In the genomic region with DNA sequence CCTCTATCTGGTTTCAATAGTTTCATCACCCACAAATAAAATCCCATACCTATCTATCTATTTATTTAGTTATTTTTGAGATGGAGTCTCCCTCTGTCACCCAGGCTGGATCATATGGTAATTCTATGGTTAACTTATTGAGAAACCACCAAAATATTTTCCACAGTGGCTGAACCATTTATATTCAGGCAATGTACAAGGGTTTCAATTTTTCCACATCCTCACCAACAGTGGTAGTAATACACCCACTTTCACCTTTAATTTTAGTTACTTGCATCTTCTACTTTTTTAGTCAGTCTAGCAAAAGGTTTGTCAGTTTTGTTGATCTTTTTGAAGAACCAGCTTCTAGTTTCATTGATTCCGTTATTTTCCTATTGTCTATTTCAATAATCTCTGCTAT, we compare ENCODE assay signal across 16 cellular contexts. TPM values are rescaled to one million over a fixed set of nuclear protein-coding genes. Genes with fewer than 3 reads are reported as not detected.
DNase-seq lines count a peak whose midpoint lies in the region; ATAC-seq lines count a peak whose summit lies in the region.
"Had no signal": no experiment of that assay in that cellular context is flagged by ENCODE, and none has a peak within 500 bp of the region (broad histone marks: within the 10 kb centered on the region; RNA-seq: fewer than 3 reads in every experiment).

No MANE protein-coding gene starts in this region.

- H3K36me3 Mint-ChIP-seq in activated T-helper 17 cell treated with anti-CD3 and anti-CD28 coated beads, Interleukin-2, amount 50 U/mL, for 72 hours (ENCODE audit: low read depth): no peaks in the 10 kb centered on the region
- H3K36me3 Mint-ChIP-seq in stimulated activated memory B cell treated with anti-CD40 and anti-IgM and Interleukin-4, amounts not matched to agents 10 μg/mL and 1 μg/mL and 100 μg/mL, for 72 hours: no peaks in the 10 kb centered on the region

- no peaks in the 10 kb centered on the region for H3K27me3 ChIP-seq in effector memory CD4-positive, alpha-beta T cell (replicated peaks; ENCODE audit: control insufficient read depth, insufficient read depth, low read length, poor library complexity, severe bottlenecking)

- H3K4me1 ChIP-seq in effector memory CD4-positive, alpha-beta T cell (ENCODE audit: control insufficient read depth, insufficient read depth, low read length, poor library complexity, severe bottlenecking): no peaks in the 10 kb centered on the region
- H3K4me1 ChIP-seq: A549, Caco-2 had no signal

- H3K4me1 Mint-ChIP-seq in activated T-helper 17 cell treated with anti-CD3 and anti-CD28 coated beads, Interleukin-2, amount 50 U/mL, for 72 hours: no peaks in the 10 kb centered on the region
- H3K4me1 Mint-ChIP-seq in stimulated activated memory B cell treated with anti-CD40 and anti-IgM and Interleukin-4, amounts not matched to agents 10 μg/mL and 1 μg/mL and 100 μg/mL, for 72 hours: no peaks in the 10 kb centered on the region
- H3K4me1 Mint-ChIP-seq in stimulated activated naive CD8-positive, alpha-beta T cell treated with anti-CD3 and anti-CD28 coated beads, Interleukin-15, amount 100 ng/mL, for 72 hours: peaks cover 11% of the 10 kb centered on the region

- H3K4me3 Mint-ChIP-seq in activated T-helper 17 cell treated with anti-CD3 and anti-CD28 coated beads, Interleukin-2, amount 50 U/mL, for 72 hours: no peak overlapping the region
- no peak overlapping the region for H3K4me3 Mint-ChIP-seq in stimulated activated memory B cell treated with anti-CD40 and anti-IgM and Interleukin-4, amounts not matched to agents 10 μg/mL and 1 μg/mL and 100 μg/mL, for 72 hours
- H3K4me3 Mint-ChIP-seq in stimulated activated naive CD8-positive, alpha-beta T cell treated with anti-CD3 and anti-CD28 coated beads, Interleukin-15, amount 100 ng/mL, for 72 hours: no peak overlapping the region
- H3K4me3 Mint-ChIP-seq: CD4-positive, alpha-beta T cell; GM23338 had no signal

- no peak overlapping the region for H3K27ac Mint-ChIP-seq in activated T-helper 17 cell treated with anti-CD3 and anti-CD28 coated beads, Interleukin-2, amount 50 U/mL, for 72 hours
- H3K27ac Mint-ChIP-seq in stimulated activated memory B cell treated with anti-CD40 and anti-IgM and Interleukin-4, amounts not matched to agents 10 μg/mL and 1 μg/mL and 100 μg/mL, for 72 hours: no peak overlapping the region
- no peak overlapping the region for H3K27ac Mint-ChIP-seq in stimulated activated naive CD8-positive, alpha-beta T cell treated with anti-CD3 and anti-CD28 coated beads, Interleukin-15, amount 100 ng/mL, for 72 hours
- H3K27ac Mint-ChIP-seq: CD4-positive, alpha-beta T cell; GM23338 had no signal

- H3K9me3 ChIP-seq in effector memory CD4-positive, alpha-beta T cell (ENCODE audit: control insufficient read depth, low read length): no peaks in the 10 kb centered on the region
- H3K9me3 ChIP-seq: A549, Caco-2 had no signal

- H3K4me3 ChIP-seq in effector memory CD4-positive, alpha-beta T cell (ENCODE audit: insufficient read depth, low read depth, low read length, poor library complexity, severe bottlenecking): no peak overlapping the region
- H3K4me3 ChIP-seq: A549, GM23338 had no signal

- H3K9me3 Mint-ChIP-seq in activated T-helper 17 cell treated with anti-CD3 and anti-CD28 coated beads, Interleukin-2, amount 50 U/mL, for 72 hours: peaks cover 17% of the 10 kb centered on the region
- peaks cover 4% of the 10 kb centered on the region for H3K9me3 Mint-ChIP-seq in stimulated activated memory B cell treated with anti-CD40 and anti-IgM and Interleukin-4, amounts not matched to agents 10 μg/mL and 1 μg/mL and 100 μg/mL, for 72 hours
- peaks cover 18 to 20% of the 10 kb centered on the region in 2 donors for H3K9me3 Mint-ChIP-seq in stimulated activated naive CD8-positive, alpha-beta T cell treated with anti-CD3 and anti-CD28 coated beads, Interleukin-15, amount 100 ng/mL, for 72 hours
- H3K9me3 Mint-ChIP-seq: GM23338 had no signal

- DNase-seq in activated CD4-positive, CD25-positive, alpha-beta regulatory T cell (lab: John Stamatoyannopoulos, UW): no peak
- DNase-seq in stimulated activated naive CD8-positive, alpha-beta T cell treated with anti-CD3 and anti-CD28 coated beads, Interleukin-15, amount 100 ng/mL, for 72 hours: no peak
- no peak for DNase-seq in effector memory CD4-positive, alpha-beta T cell
- DNase-seq: AML-193; Caco-2; CD4-positive, alpha-beta T cell; HCEC 1CT had no signal

- H3K27me3 Mint-ChIP-seq in activated T-helper 17 cell treated with anti-CD3 and anti-CD28 coated beads, Interleukin-2, amount 50 U/mL, for 72 hours: no peaks in the 10 kb centered on the region
- no peaks in the 10 kb centered on the region for H3K27me3 Mint-ChIP-seq in stimulated activated memory B cell treated with anti-CD40 and anti-IgM and Interleukin-4, amounts not matched to agents 10 μg/mL and 1 μg/mL and 100 μg/mL, for 72 hours
- peaks cover 7% of the 10 kb centered on the region for H3K27me3 Mint-ChIP-seq in stimulated activated naive CD8-positive, alpha-beta T cell treated with anti-CD3 and anti-CD28 coated beads, Interleukin-15, amount 100 ng/mL, for 72 hours
- H3K27me3 Mint-ChIP-seq: CD4-positive, alpha-beta T cell had no signal

- ATAC-seq in activated CD4-positive, CD25-positive, alpha-beta regulatory T cell treated with anti-CD3 and anti-CD28 coated beads, Interleukin-2, amount 50 U/mL, for 24 hours: peak; percentile 25 to 48
- peak; percentile 37 for ATAC-seq in activated T-helper 17 cell treated with anti-CD3 and anti-CD28 coated beads, Interleukin-2, amount 50 U/mL, for 72 hours (replicated peaks)
- ATAC-seq in stimulated activated memory B cell treated with anti-CD40 and anti-IgM and Interleukin-4, amounts not matched to agents 10 μg/mL and 1 μg/mL and 100 μg/mL, for 72 hours: peak; percentile 45
- peak; percentile 84 for ATAC-seq in stimulated activated naive CD8-positive, alpha-beta T cell treated with anti-CD3 and anti-CD28 coated beads, Interleukin-15, amount 100 ng/mL, for 72 hours
- no peak for ATAC-seq in HG03159 (IDR thresholded peaks at IDR 0.05; ENCODE audit: unreplicated experiment)
- ATAC-seq: A549, GM23338 had no signal

- no peak overlapping the region for H3K27ac ChIP-seq in effector memory CD4-positive, alpha-beta T cell (ENCODE audit: insufficient read depth, low read length, poor library complexity, severe bottlenecking)
- H3K27ac ChIP-seq: 22Rv1, A549, C4-2B, HL-60 had no signal

- H3K36me3 ChIP-seq in effector memory CD4-positive, alpha-beta T cell (ENCODE audit: control insufficient read depth, insufficient read depth, low read length): no peaks in the 10 kb centered on the region

RNA-seq across cellular contexts. Expression of a gene that starts 46.1 kb away (rescaled TPM):
- 10 to 100 TPM; 12.1 to 13.7 TPM for total RNA-seq in activated T-helper 17 cell treated with anti-CD3 and anti-CD28 coated beads, Interleukin-2, amount 50 U/mL, for 72 hours
